In the genomic region with DNA sequence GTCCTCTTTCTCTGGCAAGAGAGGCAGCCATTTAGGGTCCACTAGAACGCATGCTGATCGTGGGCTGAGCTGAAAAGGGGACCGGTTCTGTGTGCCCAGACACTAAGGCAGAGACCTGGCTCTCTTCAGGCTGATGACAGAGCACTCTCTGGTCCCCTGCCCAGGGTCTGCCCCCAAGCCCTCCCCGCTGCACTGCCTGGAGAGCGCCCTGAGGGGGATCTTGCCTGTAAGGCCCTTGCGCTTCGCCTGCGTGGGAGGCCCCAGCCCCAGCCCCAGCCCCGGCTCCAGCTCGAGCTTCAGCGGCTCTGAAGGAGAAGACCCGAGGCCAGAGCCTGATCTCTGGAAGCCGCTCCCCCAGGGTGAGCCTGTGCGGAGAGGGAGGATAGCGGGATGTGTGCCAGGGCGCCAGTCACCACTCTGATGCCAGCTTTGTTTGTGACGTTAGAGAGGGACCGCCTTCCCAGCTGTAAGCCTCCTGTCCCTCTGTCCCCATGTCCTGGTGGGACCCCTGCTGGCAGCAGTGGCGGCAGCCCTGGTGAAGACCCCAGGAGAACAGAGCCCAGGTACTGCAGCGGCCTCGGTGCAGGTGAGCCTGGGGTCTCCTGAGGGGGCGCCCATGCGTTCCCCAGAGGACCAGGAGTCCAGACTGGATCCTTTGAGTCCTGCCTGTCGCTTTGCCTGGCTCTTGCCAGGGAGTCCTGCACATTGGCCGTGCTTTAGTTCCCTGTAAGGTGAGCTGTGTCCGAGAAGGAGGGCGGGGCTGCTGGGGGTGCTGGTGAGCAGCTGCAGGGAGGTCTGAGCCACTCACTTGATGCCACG, we compare ENCODE assay signal across 17 cellular contexts. TPM values are rescaled to one million over a fixed set of nuclear protein-coding genes. Genes with fewer than 3 reads are reported as not detected.
DNase-seq lines count a peak whose midpoint lies in the region; ATAC-seq and TF ChIP-seq lines count a peak whose summit lies in the region.
"Had no signal": no experiment of that assay in that cellular context is flagged by ENCODE, and none has a peak within 500 bp of the region (broad histone marks: within the 10 kb centered on the region; RNA-seq: fewer than 3 reads in every experiment).

No MANE protein-coding gene starts in this region.

- WGBS in sigmoid colon, 2 donors, result 92 to 95% methylated on average over 28 of the region's 28 CpGs

- no peak overlapping the region for H3K27ac Mint-ChIP-seq in GM23338
- H3K27ac Mint-ChIP-seq: activated naive CD4-positive, alpha-beta T cell treated with anti-CD3 and anti-CD28 coated beads for 36 hours; progenitor cell of endocrine pancreas; stimulated activated naive CD8-positive, alpha-beta T cell treated with anti-CD3 and anti-CD28 coated beads, Interleukin-15, amount 100 ng/mL, for 72 hours had no signal

- no peaks in the 10 kb centered on the region; the same call in 1 of the 2 replicates for H3K36me3 ChIP-seq in GM23338 (ENCODE audit: insufficient read depth)
- H3K36me3 ChIP-seq in sigmoid colon, result peaks cover 24 to 87% (median 49%) of the 10 kb centered on the region in 4 donors

- H3K9me3 Mint-ChIP-seq in GM23338, result no peaks in the 10 kb centered on the region; the same call in 2 of the 3 replicates
- H3K9me3 Mint-ChIP-seq: activated naive CD4-positive, alpha-beta T cell treated with anti-CD3 and anti-CD28 coated beads for 36 hours; stimulated activated naive CD8-positive, alpha-beta T cell treated with anti-CD3 and anti-CD28 coated beads, Interleukin-15, amount 100 ng/mL, for 72 hours had no signal

- peaks cover 16% of the 10 kb centered on the region for H3K27me3 Mint-ChIP-seq in GM23338 (ENCODE audit: insufficient read depth, low read depth, poor library complexity)
- H3K27me3 Mint-ChIP-seq: progenitor cell of endocrine pancreas had no signal

- H3K27ac ChIP-seq in GM23338 (ENCODE audit: low read depth), result no peak overlapping the region
- H3K27ac ChIP-seq in caudate nucleus (ENCODE audit: low read depth, low read length), result peak overlapping the region; percentile 71
- peak overlapping the region in 1 of 4 donors; percentile 24 for H3K27ac ChIP-seq in sigmoid colon
- H3K27ac ChIP-seq: left lung had no signal

- H3K27me3 ChIP-seq in GM23338 (ENCODE audit: insufficient read depth), result no peaks in the 10 kb centered on the region
- H3K27me3 ChIP-seq in sigmoid colon, result no peaks in the 10 kb centered on the region
- H3K27me3 ChIP-seq: left lung had no signal

- peaks cover 10% of the 10 kb centered on the region for H3K36me3 Mint-ChIP-seq in GM23338 (ENCODE audit: low read depth)

- H3F3A ChIP-seq in GM23338 (replicated peaks; ENCODE audit: low read depth), result no peaks in the 10 kb centered on the region

- intact Hi-C loops in sigmoid colon (cut with DNase I), result no loop called here

- H3K4me3 Mint-ChIP-seq in GM23338, result no peak overlapping the region
- H3K4me3 Mint-ChIP-seq: activated naive CD4-positive, alpha-beta T cell treated with anti-CD3 and anti-CD28 coated beads for 36 hours; stimulated activated naive CD8-positive, alpha-beta T cell treated with anti-CD3 and anti-CD28 coated beads, Interleukin-15, amount 100 ng/mL, for 72 hours had no signal

- no peak for TF ChIP-seq POLR2A in sigmoid colon (IDR thresholded peaks at IDR 0.05)

- H3K4me3 ChIP-seq in GM23338 (no peak overlapping the region), sigmoid colon (no peak overlapping the region)
- H3K4me3 ChIP-seq: left lung had no signal

- H3K79me2 ChIP-seq in GM23338 (replicated peaks; ENCODE audit: insufficient read depth), result no peaks in the 10 kb centered on the region

- no peak overlapping the region for H3K4me2 ChIP-seq in GM23338

- no peaks in the 10 kb centered on the region for H3K4me1 Mint-ChIP-seq in GM23338

- TF ChIP-seq EP300 in sigmoid colon (IDR thresholded peaks at IDR 0.05), result no peak

- H4K20me1 ChIP-seq in GM23338 (replicated peaks; ENCODE audit: insufficient read depth), result no peaks in the 10 kb centered on the region

- H3K4me1 ChIP-seq in GM23338 (ENCODE audit: insufficient read depth), result no peaks in the 10 kb centered on the region
- H3K4me1 ChIP-seq in sigmoid colon, result no peaks in the 10 kb centered on the region
- H3K4me1 ChIP-seq: left lung had no signal

- no peaks in the 10 kb centered on the region for H3K9me2 ChIP-seq in GM23338 (ENCODE audit: insufficient read depth)

- no peak overlapping the region for H2AFZ ChIP-seq in GM23338

- no peaks in the 10 kb centered on the region for H3K9me3 ChIP-seq in sigmoid colon
- H3K9me3 ChIP-seq: left lung had no signal

- ATAC-seq in GM23338, result peak; percentile 21
- ATAC-seq: activated CD4-positive, CD25-positive, alpha-beta regulatory T cell treated with anti-CD3 and anti-CD28 coated beads, Interleukin-2, amount 50 U/mL, for 24 hours; left lung; stimulated activated naive CD8-positive, alpha-beta T cell treated with anti-CD3 and anti-CD28 coated beads, Interleukin-15, amount 100 ng/mL, for 72 hours had no signal

- TF ChIP-seq CTCF in GM23338 (conservative IDR thresholded peaks at IDR 0.05; ENCODE audit: low read depth in 2 of 2) (peak; percentile 23 to 42; a peak in 3 of 4 replicates), sigmoid colon (IDR thresholded peaks at IDR 0.05) (no peak), GM20000 (IDR thresholded peaks at IDR 0.05; ENCODE audit: extremely low read depth, missing control alignments) (no peak)

- no peak for DNase-seq in GM23338 (ENCODE audit: low spot score)
- peak in 26 of 61 donors; percentile 11 to 79 (median 34) for DNase-seq in caudate nucleus (lab: John Stamatoyannopoulos, UW)
- DNase-seq in hippocampal formation (lab: John Stamatoyannopoulos, UW), result peak; percentile 57 to 71
- peak; percentile 64 for DNase-seq in sigmoid colon
- no peak for DNase-seq in NCI-H2081 (lab: John Stamatoyannopoulos, UW)
- DNase-seq in GM20000 (ENCODE audit: low spot score), result no peak
- DNase-seq in activated gamma-delta T cell (lab: John Stamatoyannopoulos, UW), result no peak
- no peak for DNase-seq in stimulated activated CD4-positive, alpha-beta T cell treated with anti-CD3 and anti-CD28 coated beads, Interleukin-2, amount 100 ng/mL, for 24 hours
- DNase-seq: activated naive CD4-positive, alpha-beta T cell treated with anti-CD3 and anti-CD28 coated beads for 36 hours; HCEC 1CT; NCI-H1417 treated with DMSO at 0.1 percent for 48 hours; SHP77; stimulated activated naive CD8-positive, alpha-beta T cell treated with anti-CD3 and anti-CD28 coated beads, Interleukin-15, amount 100 ng/mL, for 72 hours; T-helper 2 cell had no signal

TF ChIP-seq in GM23338, 12 proteins besides CTCF, POLR2A, EP300 and RAD21 (continues in another document):
- TF ChIP-seq EZH2phosphoT487 (IDR thresholded peaks at IDR 0.05; ENCODE audit: unreplicated experiment), result no peak
- TF ChIP-seq STAT1 (IDR thresholded peaks at IDR 0.05; ENCODE audit: unreplicated experiment), result no peak
- no peak for TF ChIP-seq NANOG (IDR thresholded peaks at IDR 0.05; ENCODE audit: borderline replicate concordance)

RNA-seq across cellular contexts. Expression of a gene that starts 43.2 kb away (rescaled TPM):
- total RNA-seq in GM23338 (2014; rRNA removed; shearing (Covaris generic)), result 0.10 and 0.19 TPM in 2 replicates
- polyA plus RNA-seq in GM23338 (2016; fragmentation: Nextera tagmentation; extraction: Ambion mirVana) (0.30 and 0.40 TPM in 2 replicates), sigmoid colon (1 to 10 TPM; 3.0 to 4.6 (median 3.5) TPM)
- 10 to 100 TPM in 1 of 4 donors, 1 to 10 TPM in 3; 7.1 to 15.7 (median 9.2) TPM for total RNA-seq in sigmoid colon

Comparison
In these comparisons a context has a peak if more than half of its experiments do, and no peak if none do; other contexts are left out.
1. DNase-seq: peak in hippocampal formation (2 of 2) and sigmoid colon (single experiment); none in GM23338 (single experiment), NCI-H2081 (0 of 2), GM20000 (single experiment), activated gamma-delta T cell (single experiment) and stimulated activated CD4-positive, alpha-beta T cell treated with anti-CD3 and anti-CD28 coated beads, Interleukin-2, amount 100 ng/mL, for 24 hours (0 of 2).
2. CTCF ChIP-seq: peak in GM23338 (2 of 2); none in sigmoid colon (0 of 4) and GM20000 (single experiment).